In the genomic region with DNA sequence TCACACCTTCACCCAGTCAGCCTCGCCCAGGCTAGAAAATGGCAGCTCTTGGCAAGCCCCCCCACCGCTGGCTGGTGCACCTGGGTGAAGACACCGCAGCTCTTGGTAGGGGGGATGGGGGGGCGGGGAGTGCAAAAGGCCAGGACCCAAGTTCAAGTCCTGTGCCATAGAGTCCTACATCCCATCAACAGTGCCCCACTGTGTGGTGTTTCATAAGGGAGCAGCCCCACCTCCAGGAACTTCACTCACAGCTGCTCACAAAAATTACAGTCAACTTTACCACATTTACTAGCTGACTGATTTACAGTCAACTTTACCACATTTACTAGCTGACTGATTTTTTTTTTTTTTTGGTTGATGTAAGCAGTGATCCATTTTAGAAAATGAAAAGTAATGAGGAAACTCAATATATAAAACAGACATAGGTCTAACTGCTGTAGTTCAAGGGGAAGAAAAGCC, we compare ENCODE assay signal across 12 cellular contexts.
DNase-seq lines count a peak whose midpoint lies in the region.
"Had no signal": no experiment of that assay in that cellular context is flagged by ENCODE, and none has a peak within 500 bp of the region (broad histone marks: within the 10 kb centered on the region; RNA-seq: fewer than 3 reads in every experiment).

No MANE protein-coding gene starts in this region.

- in situ Hi-C loops in Caki2 (cut with HindIII; ENCODE audit: low pct_unique_long_range_greater_than_20kb, low sequenced_read_pairs): no loop called here

- DNase-seq in Caki2 (ENCODE audit: low read depth) (peak; percentile 32), HCEC 1CT (peak; percentile 49), NOMO-1 treated with dmso at 0.1 percent for 144 hours (lab: John Stamatoyannopoulos, UW; ENCODE audit: unreplicated experiment) (peak; percentile 58), kidney glomerular epithelial cell (lab: John Stamatoyannopoulos, UW) (peak; percentile 9), NCI-H524 treated with DMSO at 0.1 percent for 48 hours (lab: John Stamatoyannopoulos, UW) (no peak), RKO (ENCODE audit: low spot score) (no peak), RPMI8226 (no peak), OCI-M1 (lab: John Stamatoyannopoulos, UW) (no peak)
- DNase-seq: DMS53, NCI-H2029, stomach, T-helper 9 cell had no signal

Comparison
In these comparisons a context has a peak if more than half of its experiments do, and no peak if none do; other contexts are left out.
1. DNase-seq: peak in Caki2 (single experiment), HCEC 1CT (single experiment), NOMO-1 treated with dmso at 0.1 percent for 144 hours (single experiment) and kidney glomerular epithelial cell (single experiment); none in NCI-H524 treated with DMSO at 0.1 percent for 48 hours (single experiment), RKO (single experiment), RPMI8226 (single experiment) and OCI-M1 (single experiment).